In the genomic region with DNA sequence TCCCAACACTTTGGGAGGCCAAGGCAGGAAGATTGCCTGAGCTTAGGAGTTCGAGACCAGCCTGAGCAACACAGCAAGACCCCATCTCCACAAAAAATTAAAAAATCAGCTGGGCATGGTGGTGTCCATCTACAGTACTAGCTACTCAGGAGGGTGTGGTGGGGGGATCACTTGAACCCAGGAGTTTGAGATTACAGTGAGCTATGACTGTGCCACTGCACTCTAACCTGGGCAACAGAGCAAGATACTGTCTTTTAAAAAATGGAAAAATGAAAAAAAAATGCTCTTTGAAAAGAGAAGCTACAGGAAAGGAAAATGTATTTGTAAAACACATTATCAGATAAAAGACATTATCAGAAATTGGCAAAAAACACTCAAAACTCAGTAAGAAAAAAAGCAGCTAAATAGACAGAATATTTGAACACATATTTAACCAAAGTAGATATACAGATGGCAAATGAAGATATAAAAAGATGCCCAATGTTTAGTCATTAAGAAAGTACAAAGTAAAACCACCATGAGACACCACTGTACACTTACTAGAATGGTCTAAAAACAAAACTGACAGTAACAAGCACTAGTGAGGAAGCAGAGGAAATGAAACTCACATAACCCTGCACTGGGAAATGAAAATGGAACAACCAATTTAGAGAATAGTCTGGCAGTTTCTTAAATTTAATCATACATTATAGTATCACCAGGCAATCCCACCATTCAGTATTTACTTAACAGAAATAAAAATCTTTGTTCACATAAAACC, we compare ENCODE assay signal across 1 cellular context.
TF ChIP-seq lines count a peak whose summit lies in the region.

No MANE protein-coding gene starts in this region.

TF ChIP-seq in GM12878, 131 proteins besides CTCF, POLR2A, EP300 and RAD21 (continued from another document and continues in another):
- TF ChIP-seq, protein P1, sequence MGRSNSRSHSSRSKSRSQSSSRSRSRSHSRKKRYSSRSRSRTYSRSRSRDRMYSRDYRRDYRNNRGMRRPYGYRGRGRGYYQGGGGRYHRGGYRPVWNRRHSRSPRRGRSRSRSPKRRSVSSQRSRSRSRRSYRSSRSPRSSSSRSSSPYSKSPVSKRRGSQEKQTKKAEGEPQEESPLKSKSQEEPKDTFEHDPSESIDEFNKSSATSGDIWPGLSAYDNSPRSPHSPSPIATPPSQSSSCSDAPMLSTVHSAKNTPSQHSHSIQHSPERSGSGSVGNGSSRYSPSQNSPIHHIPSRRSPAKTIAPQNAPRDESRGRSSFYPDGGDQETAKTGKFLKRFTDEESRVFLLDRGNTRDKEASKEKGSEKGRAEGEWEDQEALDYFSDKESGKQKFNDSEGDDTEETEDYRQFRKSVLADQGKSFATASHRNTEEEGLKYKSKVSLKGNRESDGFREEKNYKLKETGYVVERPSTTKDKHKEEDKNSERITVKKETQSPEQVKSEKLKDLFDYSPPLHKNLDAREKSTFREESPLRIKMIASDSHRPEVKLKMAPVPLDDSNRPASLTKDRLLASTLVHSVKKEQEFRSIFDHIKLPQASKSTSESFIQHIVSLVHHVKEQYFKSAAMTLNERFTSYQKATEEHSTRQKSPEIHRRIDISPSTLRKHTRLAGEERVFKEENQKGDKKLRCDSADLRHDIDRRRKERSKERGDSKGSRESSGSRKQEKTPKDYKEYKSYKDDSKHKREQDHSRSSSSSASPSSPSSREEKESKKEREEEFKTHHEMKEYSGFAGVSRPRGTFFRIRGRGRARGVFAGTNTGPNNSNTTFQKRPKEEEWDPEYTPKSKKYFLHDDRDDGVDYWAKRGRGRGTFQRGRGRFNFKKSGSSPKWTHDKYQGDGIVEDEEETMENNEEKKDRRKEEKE (IDR thresholded peaks at IDR 0.05), result no peak
- no peak for TF ChIP-seq TAF1 (IDR thresholded peaks at IDR 0.05; ENCODE audit: borderline replicate concordance, low read depth, low read length)
- TF ChIP-seq SUZ12 (IDR thresholded peaks at IDR 0.05; ENCODE audit: unreplicated experiment), result no peak
- peak; percentile 93 for TF ChIP-seq MTA2 (IDR thresholded peaks at IDR 0.05; ENCODE audit: low read depth)
- TF ChIP-seq STAT3 (IDR thresholded peaks at IDR 0.05; ENCODE audit: low read depth, low read length), result 0 out of 2 replicates have a peak, but pooled peaks have one; percentile 50
- TF ChIP-seq, protein P2, sequence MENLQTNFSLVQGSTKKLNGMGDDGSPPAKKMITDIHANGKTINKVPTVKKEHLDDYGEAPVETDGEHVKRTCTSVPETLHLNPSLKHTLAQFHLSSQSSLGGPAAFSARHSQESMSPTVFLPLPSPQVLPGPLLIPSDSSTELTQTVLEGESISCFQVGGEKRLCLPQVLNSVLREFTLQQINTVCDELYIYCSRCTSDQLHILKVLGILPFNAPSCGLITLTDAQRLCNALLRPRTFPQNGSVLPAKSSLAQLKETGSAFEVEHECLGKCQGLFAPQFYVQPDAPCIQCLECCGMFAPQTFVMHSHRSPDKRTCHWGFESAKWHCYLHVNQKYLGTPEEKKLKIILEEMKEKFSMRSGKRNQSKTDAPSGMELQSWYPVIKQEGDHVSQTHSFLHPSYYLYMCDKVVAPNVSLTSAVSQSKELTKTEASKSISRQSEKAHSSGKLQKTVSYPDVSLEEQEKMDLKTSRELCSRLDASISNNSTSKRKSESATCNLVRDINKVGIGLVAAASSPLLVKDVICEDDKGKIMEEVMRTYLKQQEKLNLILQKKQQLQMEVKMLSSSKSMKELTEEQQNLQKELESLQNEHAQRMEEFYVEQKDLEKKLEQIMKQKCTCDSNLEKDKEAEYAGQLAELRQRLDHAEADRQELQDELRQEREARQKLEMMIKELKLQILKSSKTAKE (IDR thresholded peaks at IDR 0.05; ENCODE audit: low read depth, poor library complexity, severe bottlenecking), result peak; percentile 89
- no peak for TF ChIP-seq SMAD5 (IDR thresholded peaks at IDR 0.05; ENCODE audit: low read depth)
- TF ChIP-seq NBN (IDR thresholded peaks at IDR 0.05), result peak; percentile 77
- TF ChIP-seq, protein P3, sequence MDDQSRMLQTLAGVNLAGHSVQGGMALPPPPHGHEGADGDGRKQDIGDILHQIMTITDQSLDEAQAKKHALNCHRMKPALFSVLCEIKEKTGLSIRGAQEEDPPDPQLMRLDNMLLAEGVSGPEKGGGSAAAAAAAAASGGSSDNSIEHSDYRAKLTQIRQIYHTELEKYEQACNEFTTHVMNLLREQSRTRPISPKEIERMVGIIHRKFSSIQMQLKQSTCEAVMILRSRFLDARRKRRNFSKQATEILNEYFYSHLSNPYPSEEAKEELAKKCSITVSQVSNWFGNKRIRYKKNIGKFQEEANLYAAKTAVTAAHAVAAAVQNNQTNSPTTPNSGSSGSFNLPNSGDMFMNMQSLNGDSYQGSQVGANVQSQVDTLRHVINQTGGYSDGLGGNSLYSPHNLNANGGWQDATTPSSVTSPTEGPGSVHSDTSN (IDR thresholded peaks at IDR 0.05; ENCODE audit: insufficient replicate concordance, low read depth, low read length), result no peak
- peak; percentile 90 for TF ChIP-seq IRF4 (IDR thresholded peaks at IDR 0.05; ENCODE audit: low read depth, low read length)
- TF ChIP-seq, protein P4, sequence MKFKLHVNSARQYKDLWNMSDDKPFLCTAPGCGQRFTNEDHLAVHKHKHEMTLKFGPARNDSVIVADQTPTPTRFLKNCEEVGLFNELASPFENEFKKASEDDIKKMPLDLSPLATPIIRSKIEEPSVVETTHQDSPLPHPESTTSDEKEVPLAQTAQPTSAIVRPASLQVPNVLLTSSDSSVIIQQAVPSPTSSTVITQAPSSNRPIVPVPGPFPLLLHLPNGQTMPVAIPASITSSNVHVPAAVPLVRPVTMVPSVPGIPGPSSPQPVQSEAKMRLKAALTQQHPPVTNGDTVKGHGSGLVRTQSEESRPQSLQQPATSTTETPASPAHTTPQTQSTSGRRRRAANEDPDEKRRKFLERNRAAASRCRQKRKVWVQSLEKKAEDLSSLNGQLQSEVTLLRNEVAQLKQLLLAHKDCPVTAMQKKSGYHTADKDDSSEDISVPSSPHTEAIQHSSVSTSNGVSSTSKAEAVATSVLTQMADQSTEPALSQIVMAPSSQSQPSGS (IDR thresholded peaks at IDR 0.05; ENCODE audit: low read length), result peak; percentile 95
- no peak for TF ChIP-seq POU2F2 (IDR thresholded peaks at IDR 0.05; ENCODE audit: borderline replicate concordance, low read depth, low read length)
- TF ChIP-seq HDAC2 (IDR thresholded peaks at IDR 0.05), result no peak
- TF ChIP-seq, protein P5, sequence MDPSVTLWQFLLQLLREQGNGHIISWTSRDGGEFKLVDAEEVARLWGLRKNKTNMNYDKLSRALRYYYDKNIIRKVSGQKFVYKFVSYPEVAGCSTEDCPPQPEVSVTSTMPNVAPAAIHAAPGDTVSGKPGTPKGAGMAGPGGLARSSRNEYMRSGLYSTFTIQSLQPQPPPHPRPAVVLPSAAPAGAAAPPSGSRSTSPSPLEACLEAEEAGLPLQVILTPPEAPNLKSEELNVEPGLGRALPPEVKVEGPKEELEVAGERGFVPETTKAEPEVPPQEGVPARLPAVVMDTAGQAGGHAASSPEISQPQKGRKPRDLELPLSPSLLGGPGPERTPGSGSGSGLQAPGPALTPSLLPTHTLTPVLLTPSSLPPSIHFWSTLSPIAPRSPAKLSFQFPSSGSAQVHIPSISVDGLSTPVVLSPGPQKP (IDR thresholded peaks at IDR 0.05; ENCODE audit: low read depth, low read length), result no peak
- peak; percentile 92 for TF ChIP-seq DPF2 (IDR thresholded peaks at IDR 0.05)
- 0 out of 2 replicates have a peak, but pooled peaks have one; percentile 51 for TF ChIP-seq ZNF24 (IDR thresholded peaks at IDR 0.05)
- TF ChIP-seq NR2C1 (IDR thresholded peaks at IDR 0.05), result no peak
- TF ChIP-seq, protein P6, sequence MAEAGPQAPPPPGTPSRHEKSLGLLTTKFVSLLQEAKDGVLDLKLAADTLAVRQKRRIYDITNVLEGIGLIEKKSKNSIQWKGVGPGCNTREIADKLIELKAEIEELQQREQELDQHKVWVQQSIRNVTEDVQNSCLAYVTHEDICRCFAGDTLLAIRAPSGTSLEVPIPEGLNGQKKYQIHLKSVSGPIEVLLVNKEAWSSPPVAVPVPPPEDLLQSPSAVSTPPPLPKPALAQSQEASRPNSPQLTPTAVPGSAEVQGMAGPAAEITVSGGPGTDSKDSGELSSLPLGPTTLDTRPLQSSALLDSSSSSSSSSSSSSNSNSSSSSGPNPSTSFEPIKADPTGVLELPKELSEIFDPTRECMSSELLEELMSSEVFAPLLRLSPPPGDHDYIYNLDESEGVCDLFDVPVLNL (IDR thresholded peaks at IDR 0.05; ENCODE audit: low read depth, low read length), result no peak
- peak; percentile 76; the same call in 1 of the 2 replicates for TF ChIP-seq ZBED1 (IDR thresholded peaks at IDR 0.05; ENCODE audit: borderline replicate concordance)
- TF ChIP-seq FOXM1 (IDR thresholded peaks at IDR 0.05; ENCODE audit: low read depth, low read length), result peak; percentile 83; the same call in 1 of the 2 replicates
- no peak for TF ChIP-seq WRNIP1 (IDR thresholded peaks at IDR 0.05; ENCODE audit: borderline replicate concordance, low read depth, low read length)
- no peak for TF ChIP-seq STAT1 (conservative IDR thresholded peaks at IDR 0.05)
- TF ChIP-seq ETV6 (conservative IDR thresholded peaks at IDR 0.05 in 1 of 2, IDR thresholded peaks at IDR 0.05 in 1 of 2; ENCODE audit: borderline replicate concordance in 1 of 2, low read depth in 1 of 2), result peak in 1 of 2 experiments; percentile 100; a peak in 2 of 4 replicates
- TF ChIP-seq, protein P7, sequence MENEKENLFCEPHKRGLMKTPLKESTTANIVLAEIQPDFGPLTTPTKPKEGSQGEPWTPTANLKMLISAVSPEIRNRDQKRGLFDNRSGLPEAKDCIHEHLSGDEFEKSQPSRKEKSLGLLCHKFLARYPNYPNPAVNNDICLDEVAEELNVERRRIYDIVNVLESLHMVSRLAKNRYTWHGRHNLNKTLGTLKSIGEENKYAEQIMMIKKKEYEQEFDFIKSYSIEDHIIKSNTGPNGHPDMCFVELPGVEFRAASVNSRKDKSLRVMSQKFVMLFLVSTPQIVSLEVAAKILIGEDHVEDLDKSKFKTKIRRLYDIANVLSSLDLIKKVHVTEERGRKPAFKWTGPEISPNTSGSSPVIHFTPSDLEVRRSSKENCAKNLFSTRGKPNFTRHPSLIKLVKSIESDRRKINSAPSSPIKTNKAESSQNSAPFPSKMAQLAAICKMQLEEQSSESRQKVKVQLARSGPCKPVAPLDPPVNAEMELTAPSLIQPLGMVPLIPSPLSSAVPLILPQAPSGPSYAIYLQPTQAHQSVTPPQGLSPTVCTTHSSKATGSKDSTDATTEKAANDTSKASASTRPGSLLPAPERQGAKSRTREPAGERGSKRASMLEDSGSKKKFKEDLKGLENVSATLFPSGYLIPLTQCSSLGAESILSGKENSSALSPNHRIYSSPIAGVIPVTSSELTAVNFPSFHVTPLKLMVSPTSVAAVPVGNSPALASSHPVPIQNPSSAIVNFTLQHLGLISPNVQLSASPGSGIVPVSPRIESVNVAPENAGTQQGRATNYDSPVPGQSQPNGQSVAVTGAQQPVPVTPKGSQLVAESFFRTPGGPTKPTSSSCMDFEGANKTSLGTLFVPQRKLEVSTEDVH (IDR thresholded peaks at IDR 0.05; ENCODE audit: low read depth, partially characterized antibody), result no peak
- TF ChIP-seq, protein P8, sequence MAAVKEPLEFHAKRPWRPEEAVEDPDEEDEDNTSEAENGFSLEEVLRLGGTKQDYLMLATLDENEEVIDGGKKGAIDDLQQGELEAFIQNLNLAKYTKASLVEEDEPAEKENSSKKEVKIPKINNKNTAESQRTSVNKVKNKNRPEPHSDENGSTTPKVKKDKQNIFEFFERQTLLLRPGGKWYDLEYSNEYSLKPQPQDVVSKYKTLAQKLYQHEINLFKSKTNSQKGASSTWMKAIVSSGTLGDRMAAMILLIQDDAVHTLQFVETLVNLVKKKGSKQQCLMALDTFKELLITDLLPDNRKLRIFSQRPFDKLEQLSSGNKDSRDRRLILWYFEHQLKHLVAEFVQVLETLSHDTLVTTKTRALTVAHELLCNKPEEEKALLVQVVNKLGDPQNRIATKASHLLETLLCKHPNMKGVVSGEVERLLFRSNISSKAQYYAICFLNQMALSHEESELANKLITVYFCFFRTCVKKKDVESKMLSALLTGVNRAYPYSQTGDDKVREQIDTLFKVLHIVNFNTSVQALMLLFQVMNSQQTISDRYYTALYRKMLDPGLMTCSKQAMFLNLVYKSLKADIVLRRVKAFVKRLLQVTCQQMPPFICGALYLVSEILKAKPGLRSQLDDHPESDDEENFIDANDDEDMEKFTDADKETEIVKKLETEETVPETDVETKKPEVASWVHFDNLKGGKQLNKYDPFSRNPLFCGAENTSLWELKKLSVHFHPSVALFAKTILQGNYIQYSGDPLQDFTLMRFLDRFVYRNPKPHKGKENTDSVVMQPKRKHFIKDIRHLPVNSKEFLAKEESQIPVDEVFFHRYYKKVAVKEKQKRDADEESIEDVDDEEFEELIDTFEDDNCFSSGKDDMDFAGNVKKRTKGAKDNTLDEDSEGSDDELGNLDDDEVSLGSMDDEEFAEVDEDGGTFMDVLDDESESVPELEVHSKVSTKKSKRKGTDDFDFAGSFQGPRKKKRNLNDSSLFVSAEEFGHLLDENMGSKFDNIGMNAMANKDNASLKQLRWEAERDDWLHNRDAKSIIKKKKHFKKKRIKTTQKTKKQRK (IDR thresholded peaks at IDR 0.05; ENCODE audit: low read depth, low read length), result no peak
- peak; percentile 75 for TF ChIP-seq CREM (IDR thresholded peaks at IDR 0.05; ENCODE audit: low read depth)
- no peak for TF ChIP-seq EZH2 (IDR thresholded peaks at IDR 0.05; ENCODE audit: borderline replicate concordance, control insufficient read depth, low read depth, low read length)
- TF ChIP-seq, protein P9, sequence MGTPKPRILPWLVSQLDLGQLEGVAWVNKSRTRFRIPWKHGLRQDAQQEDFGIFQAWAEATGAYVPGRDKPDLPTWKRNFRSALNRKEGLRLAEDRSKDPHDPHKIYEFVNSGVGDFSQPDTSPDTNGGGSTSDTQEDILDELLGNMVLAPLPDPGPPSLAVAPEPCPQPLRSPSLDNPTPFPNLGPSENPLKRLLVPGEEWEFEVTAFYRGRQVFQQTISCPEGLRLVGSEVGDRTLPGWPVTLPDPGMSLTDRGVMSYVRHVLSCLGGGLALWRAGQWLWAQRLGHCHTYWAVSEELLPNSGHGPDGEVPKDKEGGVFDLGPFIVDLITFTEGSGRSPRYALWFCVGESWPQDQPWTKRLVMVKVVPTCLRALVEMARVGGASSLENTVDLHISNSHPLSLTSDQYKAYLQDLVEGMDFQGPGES (IDR thresholded peaks at IDR 0.05), result no peak
- TF ChIP-seq POLR2AphosphoS5 (IDR thresholded peaks at IDR 0.05; ENCODE audit: low read length), result no peak
- TF ChIP-seq FOXK2 (IDR thresholded peaks at IDR 0.05), result no peak
- no peak; the same call in 1 of the 2 replicates for TF ChIP-seq RAD51 (IDR thresholded peaks at IDR 0.05)
- no peak for TF ChIP-seq SREBF1 (IDR thresholded peaks at IDR 0.05; ENCODE audit: low read length)
- TF ChIP-seq SPI1 (IDR thresholded peaks at IDR 0.05; ENCODE audit: borderline replicate concordance, insufficient read depth, low read depth, low read length), result peak; percentile 85
- TF ChIP-seq MYC (IDR thresholded peaks at IDR 0.05; ENCODE audit: insufficient read depth, insufficient read length, insufficient replicate concordance, low read length, severe bottlenecking), result no peak
- no peak for TF ChIP-seq ZZZ3 (IDR thresholded peaks at IDR 0.05; ENCODE audit: control insufficient read depth, insufficient read length, low read depth)
- TF ChIP-seq LARP7 (IDR thresholded peaks at IDR 0.05), result no peak
- TF ChIP-seq YBX1 (IDR thresholded peaks at IDR 0.05), result no peak
